1 cellular context compared by ENCODE assay signal in genomic region chr9:34328500-34328982, GRCh38.
TF ChIP-seq lines count a peak whose summit lies in the region.

No MANE protein-coding gene starts in this region.

TF ChIP-seq in HEK293, 187 proteins besides CTCF, POLR2A, EP300 and RAD21 (continued from another document and continues in another):
- no peak for TF ChIP-seq KLF8 (tag by site-specific recombination; IDR thresholded peaks at IDR 0.05)
- TF ChIP-seq KLF7 (tag by site-specific recombination; IDR thresholded peaks at IDR 0.05; ENCODE audit: borderline replicate concordance) = no peak
- TF ChIP-seq MYNN (tag by site-specific recombination; IDR thresholded peaks at IDR 0.05; ENCODE audit: borderline replicate concordance) = no peak
- TF ChIP-seq ZIC2 (tag by site-specific recombination; IDR thresholded peaks at IDR 0.05) = no peak
- no peak for TF ChIP-seq SP3 (tag by site-specific recombination; IDR thresholded peaks at IDR 0.05)
- no peak for TF ChIP-seq ZNF18 (tag by site-specific recombination; IDR thresholded peaks at IDR 0.05)
- TF ChIP-seq ZNF692 (tag by site-specific recombination; IDR thresholded peaks at IDR 0.05) = 0 out of 2 replicates have a peak, but pooled peaks have one; percentile 11
- TF ChIP-seq MZF1 (tag by site-specific recombination; IDR thresholded peaks at IDR 0.05; ENCODE audit: borderline replicate concordance) = no peak
- no peak for TF ChIP-seq ZBTB7A (tag by site-specific recombination; IDR thresholded peaks at IDR 0.05; ENCODE audit: low read depth)
- no peak for TF ChIP-seq ZNF394 (tag by site-specific recombination; IDR thresholded peaks at IDR 0.05; ENCODE audit: borderline replicate concordance)
- no peak for TF ChIP-seq ZNF133 (tag by site-specific recombination; IDR thresholded peaks at IDR 0.05)
- no peak for TF ChIP-seq ZSCAN16 (tag by site-specific recombination; IDR thresholded peaks at IDR 0.05)
- TF ChIP-seq ZNF112 (tag by site-specific recombination; IDR thresholded peaks at IDR 0.05) = no peak
- TF ChIP-seq ZNF677 (tag by site-specific recombination; IDR thresholded peaks at IDR 0.05) = no peak
- no peak for TF ChIP-seq RBAK (tag by site-specific recombination; IDR thresholded peaks at IDR 0.05)
- TF ChIP-seq ZNF138 (tag by site-specific recombination; IDR thresholded peaks at IDR 0.05; ENCODE audit: borderline replicate concordance) = no peak
- TF ChIP-seq ZNF549 (tag by site-specific recombination; IDR thresholded peaks at IDR 0.05) = no peak
- TF ChIP-seq MEIS1 (CRISPR knock-in tag; IDR thresholded peaks at IDR 0.05; ENCODE audit: borderline replicate concordance) = no peak
- TF ChIP-seq ZNF169 (tag by site-specific recombination; IDR thresholded peaks at IDR 0.05) = no peak
- TF ChIP-seq PRDM10 (tag by site-specific recombination; IDR thresholded peaks at IDR 0.05) = peak; percentile 92
- peak; percentile 62; the same call in 1 of the 2 replicates for TF ChIP-seq ZBTB48 (tag by site-specific recombination; IDR thresholded peaks at IDR 0.05)
- peak; percentile 99 for TF ChIP-seq ZBTB8A (tag by site-specific recombination; IDR thresholded peaks at IDR 0.05)
- TF ChIP-seq AEBP2 (tag by site-specific recombination; IDR thresholded peaks at IDR 0.05; ENCODE audit: borderline replicate concordance) = no peak
- no peak for TF ChIP-seq PATZ1 (tag by site-specific recombination; IDR thresholded peaks at IDR 0.05)
- no peak for TF ChIP-seq ZNF157 (tag by site-specific recombination; IDR thresholded peaks at IDR 0.05)
- TF ChIP-seq ZNF701 (tag by site-specific recombination; IDR thresholded peaks at IDR 0.05) = no peak
- 0 out of 2 replicates have a peak, but pooled peaks have one; percentile 19 for TF ChIP-seq TSHZ1 (tag by site-specific recombination; IDR thresholded peaks at IDR 0.05; ENCODE audit: borderline replicate concordance)
- no peak for TF ChIP-seq BCL11B (tag by site-specific recombination; IDR thresholded peaks at IDR 0.05; ENCODE audit: low read depth)
- TF ChIP-seq ZNF366 (tag by site-specific recombination; conservative IDR thresholded peaks at IDR 0.05) = peak; percentile 60
- TF ChIP-seq ZFP37 (tag by site-specific recombination; IDR thresholded peaks at IDR 0.05) = peak; percentile 99
- TF ChIP-seq ZNF148 (tag by site-specific recombination; IDR thresholded peaks at IDR 0.05; ENCODE audit: borderline replicate concordance) = no peak
- TF ChIP-seq HOXD13 (CRISPR knock-in tag; IDR thresholded peaks at IDR 0.05; ENCODE audit: borderline replicate concordance) = no peak
- no peak for TF ChIP-seq ZNF37A (tag by site-specific recombination; IDR thresholded peaks at IDR 0.05)
- no peak for TF ChIP-seq ZNF280D (tag by site-specific recombination; IDR thresholded peaks at IDR 0.05)
- no peak for TF ChIP-seq ZNF23 (tag by site-specific recombination; IDR thresholded peaks at IDR 0.05; ENCODE audit: borderline replicate concordance)
- TF ChIP-seq YY2 (tag by site-specific recombination; IDR thresholded peaks at IDR 0.05) = no peak
- TF ChIP-seq ZNF561 (tag by site-specific recombination; IDR thresholded peaks at IDR 0.05; ENCODE audit: borderline replicate concordance) = no peak
- TF ChIP-seq ZNF501 (tag by site-specific recombination; IDR thresholded peaks at IDR 0.05) = 0 out of 2 replicates have a peak, but pooled peaks have one; percentile 67
- TF ChIP-seq ZNF16 (tag by site-specific recombination; IDR thresholded peaks at IDR 0.05; ENCODE audit: low read depth) = no peak
- TF ChIP-seq ZNF660 (tag by site-specific recombination; IDR thresholded peaks at IDR 0.05) = 0 out of 2 replicates have a peak, but pooled peaks have one; percentile 34
- TF ChIP-seq IKZF3 (tag by site-specific recombination; IDR thresholded peaks at IDR 0.05) = peak; percentile 52
- no peak for TF ChIP-seq ZNF664 (tag by site-specific recombination; IDR thresholded peaks at IDR 0.05)
- TF ChIP-seq HOXC10 (CRISPR knock-in tag; IDR thresholded peaks at IDR 0.05) = no peak
- TF ChIP-seq ZNF560 (tag by site-specific recombination; IDR thresholded peaks at IDR 0.05; ENCODE audit: borderline replicate concordance) = no peak
- TF ChIP-seq ZNF791 (tag by site-specific recombination; IDR thresholded peaks at IDR 0.05) = no peak
- TF ChIP-seq ZNF610 (tag by site-specific recombination; IDR thresholded peaks at IDR 0.05; ENCODE audit: borderline replicate concordance) = no peak
